In genomic region chr17:2402517-2402916, GRCh38 we compare ENCODE assay signal across 8 cellular contexts. TPM values are rescaled to one million over a fixed set of nuclear protein-coding genes. Genes with fewer than 3 reads are reported as not detected.
DNase-seq lines count a peak whose midpoint lies in the region; ATAC-seq and TF ChIP-seq lines count a peak whose summit lies in the region.

No MANE protein-coding gene starts in this region.

- no peak for TF ChIP-seq CTCF in brain (conservative IDR thresholded peaks at IDR 0.05)

- no peaks in the 10 kb centered on the region for H3K36me3 ChIP-seq in urinary bladder (ENCODE audit: insufficient read depth)

- ATAC-seq in Right ventricle myocardium superior (ENCODE audit: poor library complexity) (no peak), Right ventricle myocardium inferior (no peak), memory B cell (ENCODE audit: low read depth) (no peak), HG03045 (IDR thresholded peaks at IDR 0.05; ENCODE audit: unreplicated experiment) (no peak)

- DNase-seq in Right ventricle myocardium superior (peak; percentile 43), Right ventricle myocardium inferior (ENCODE audit: missing footprints) (no peak), memory B cell (ENCODE audit: low spot score in 2 of 2) (no peak), HEK293T (ENCODE audit: extremely low spot score) (no peak), G401 (ENCODE audit: low spot score) (no peak)

- POLR2A ChIA-PET in HEK293T (lab: Yijun Ruan, JAX), result interaction anchor here (1.4 to 1.6 kb wide), 3 partner anchors 10 to 20 kb away, joined by 3 to 11 read pairs (median 5); no protein-coding TSS in a partner anchor

- H3K4me3 ChIP-seq in urinary bladder (ENCODE audit: low read depth, low read length), result peak overlapping the region; percentile 37

- in situ Hi-C loops in G401 (cut with HindIII; ENCODE audit: low sequenced_read_pairs), result no loop called here

- H3K36me3 Mint-ChIP-seq in brain (no peaks in the 10 kb centered on the region), memory B cell (peaks cover 3% of the 10 kb centered on the region)

- intact Hi-C loops in Right ventricle myocardium superior (cut with DNase I), result no loop called here
- intact Hi-C loops in Right ventricle myocardium inferior (cut with DNase I), result loop anchor here (5.0 kb wide), 2 partner anchors 65 to 310 kb away; partner anchors contain the start of genes CLUH, SGSM2 and TSR1

- H3K4me1 ChIP-seq in urinary bladder (ENCODE audit: insufficient read depth), result no peaks in the 10 kb centered on the region

- H3K4me3 Mint-ChIP-seq in brain (peak overlapping the region; percentile 82 to 98 (median 86)), memory B cell (peak overlapping the region; percentile 84)

- H3K9me3 Mint-ChIP-seq in brain (no peaks in the 10 kb centered on the region), memory B cell (no peaks in the 10 kb centered on the region)

- H3K27me3 Mint-ChIP-seq in brain (peaks cover 15% of the 10 kb centered on the region), memory B cell (no peaks in the 10 kb centered on the region)

- 20% methylated on average over 15 of the region's 15 CpGs for WGBS in urinary bladder

- H3K27ac ChIP-seq in urinary bladder (ENCODE audit: low read depth), result peak overlapping the region; percentile 75

- H3K27ac Mint-ChIP-seq in brain (peak overlapping the region; percentile 51 to 99 (median 88)), memory B cell (peak overlapping the region; percentile 99)

- CTCF ChIA-PET in HEK293T (lab: Yijun Ruan, JAX), result no interaction called here

- H3K4me1 Mint-ChIP-seq in brain (peaks cover 64% of the 10 kb centered on the region), memory B cell (peaks cover 23% of the 10 kb centered on the region)

TF ChIP-seq in HEK293T, 16 proteins besides CTCF, POLR2A, EP300 and RAD21:
- TF ChIP-seq BHLHE40 (IDR thresholded peaks at IDR 0.05; ENCODE audit: borderline replicate concordance), result no peak

RNA-seq across cellular contexts. Expression of gene MNT, which starts 1.7 kb away (rescaled TPM):
- total RNA-seq in Right ventricle myocardium superior (10.1 TPM), Right ventricle myocardium inferior (10.9 TPM), urinary bladder (7.5 TPM)
- polyA plus RNA-seq in brain (ENCODE audit: insufficient read depth, low read depth, low replicate concordance) (17.4 TPM), urinary bladder (20.5 TPM)
- total RNA-seq in G401 (2014; rRNA removed; shearing (Covaris generic)), result 2.4 and 3.2 TPM in 2 replicates
